23 cellular contexts compared by ENCODE assay signal in genomic region chr20:20023395-20023794, GRCh38. TPM values are rescaled to one million over a fixed set of nuclear protein-coding genes. Genes with fewer than 3 reads are reported as not detected.
A peak's percentile ranks its signal among the peaks of the same experiment; 100 is the strongest.
DNase-seq lines count a peak whose midpoint lies in the region; ATAC-seq, FAIRE-seq and TF ChIP-seq lines count a peak whose summit lies in the region.
"Had no signal": no experiment of that assay in that cellular context is flagged by ENCODE, and none has a peak within 500 bp of the region (broad histone marks: within the 10 kb centered on the region; RNA-seq: fewer than 3 reads in every experiment).

No MANE protein-coding gene starts in this region.

- H3K79me2 ChIP-seq in HepG2 (ENCODE audit: insufficient read depth, low read length), result peaks cover 87% of the 10 kb centered on the region

- intact Hi-C loops in activated CD4-positive, alpha-beta T cell treated with anti-CD3 and anti-CD28 coated beads for 36 hours (cut with DNase I, micrococcal nuclease), result no loop called here
- intact Hi-C loops in activated CD4-positive, alpha-beta T cell treated with anti-CD3 and anti-CD28 coated beads, Interleukin-2, amount 10 ng/mL, durations not matched to agents 24 days and 14 days (cut with micrococcal nuclease), result no loop called here
- intact Hi-C loops in HepG2 (cut with micrococcal nuclease; ENCODE audit: unreplicated experiment) (no loop called here), right lobe of liver (cut with DNase I) (no loop called here)

- no peak overlapping the region for H2AFZ ChIP-seq in HepG2 (ENCODE audit: low read length)

- H3K27me3 Mint-ChIP-seq in activated CD4-positive, alpha-beta T cell treated with anti-CD3 and anti-CD28 coated beads for 36 hours, result no peaks in the 10 kb centered on the region
- H3K27me3 Mint-ChIP-seq in activated CD4-positive, alpha-beta T cell treated with anti-CD3 and anti-CD28 coated beads, Interleukin-2, amount 10 ng/mL, durations not matched to agents 24 days and 14 days, result no peaks in the 10 kb centered on the region
- no peaks in the 10 kb centered on the region for H3K27me3 Mint-ChIP-seq in activated naive CD8-positive, alpha-beta T cell treated with anti-CD3 and anti-CD28 coated beads for 36 hours
- H3K27me3 Mint-ChIP-seq: CD8-positive, alpha-beta memory T cell; IgD-negative memory B cell had no signal

- H3K9me3 Mint-ChIP-seq in activated CD4-positive, alpha-beta T cell treated with anti-CD3 and anti-CD28 coated beads for 36 hours (ENCODE audit: low read depth), result no peaks in the 10 kb centered on the region
- H3K9me3 Mint-ChIP-seq in activated CD4-positive, alpha-beta T cell treated with anti-CD3 and anti-CD28 coated beads, Interleukin-2, amount 10 ng/mL, durations not matched to agents 24 days and 14 days, result no peaks in the 10 kb centered on the region
- H3K9me3 Mint-ChIP-seq in activated naive CD8-positive, alpha-beta T cell treated with anti-CD3 and anti-CD28 coated beads for 36 hours, result no peaks in the 10 kb centered on the region
- H3K9me3 Mint-ChIP-seq: CD8-positive, alpha-beta memory T cell; IgD-negative memory B cell had no signal

- no peak for ATAC-seq in activated CD4-positive, alpha-beta T cell treated with anti-CD3 and anti-CD28 coated beads for 36 hours
- ATAC-seq in HepG2 (no peak), right lobe of liver (no peak)
- ATAC-seq: PC-3 had no signal

- CTCF ChIA-PET in activated CD4-positive, alpha-beta T cell treated with anti-CD3 and anti-CD28 coated beads for 36 hours (lab: Charles Lee), result interaction anchor here (0.6 kb wide), 1 partner anchor 23 kb away, joined by 3 read pairs; no protein-coding TSS in a partner anchor
- CTCF ChIA-PET in HepG2 (lab: Yijun Ruan, JAX; ENCODE audit: low intra/inter-chr PET ratio, low total read pairs), result no interaction called here

- H3K4me1 Mint-ChIP-seq in activated CD4-positive, alpha-beta T cell treated with anti-CD3 and anti-CD28 coated beads for 36 hours, result peaks cover 55% of the 10 kb centered on the region
- peaks cover 42% of the 10 kb centered on the region for H3K4me1 Mint-ChIP-seq in activated CD4-positive, alpha-beta T cell treated with anti-CD3 and anti-CD28 coated beads, Interleukin-2, amount 10 ng/mL, durations not matched to agents 24 days and 14 days
- peaks cover 63% of the 10 kb centered on the region for H3K4me1 Mint-ChIP-seq in activated naive CD8-positive, alpha-beta T cell treated with anti-CD3 and anti-CD28 coated beads for 36 hours

- in situ Hi-C loops in HepG2 (cut with HindIII; ENCODE audit: extremely low pct_ligation_motif_present, low pct_unique_long_range_greater_than_20kb), result no loop called here

- TF ChIP-seq POLR2A in HepG2 (IDR thresholded peaks at IDR 0.05; ENCODE audit: insufficient read depth in 1 of 2, low read depth in 2 of 2, low read length in 2 of 2), result no peak
- TF ChIP-seq POLR2A in right lobe of liver (IDR thresholded peaks at IDR 0.05), result no peak

- H3K9me3 ChIP-seq in HepG2 (ENCODE audit: low read length), result no peaks in the 10 kb centered on the region
- no peaks in the 10 kb centered on the region for H3K9me3 ChIP-seq in right lobe of liver
- H3K9me3 ChIP-seq: BLaER1 treated with 17β-estradiol and CSF1 and Interleukin-3, amounts not matched to agents 10 nM and 100 nM had no signal

- H3K27ac ChIP-seq in HepG2 (ENCODE audit: extremely low read length, insufficient read depth, low read length), result no peak overlapping the region
- no peak overlapping the region for H3K27ac ChIP-seq in right lobe of liver

- H3K4me3 ChIP-seq in HepG2 (replicated peaks in 1 of 3; ENCODE audit: insufficient read depth in 1 of 3, low read depth in 2 of 3, low read length in 3 of 3), result no peak overlapping the region
- H3K4me3 ChIP-seq in right lobe of liver, result no peak overlapping the region
- H3K4me3 ChIP-seq: BLaER1 treated with 17β-estradiol and CSF1 and Interleukin-3, amounts not matched to agents 10 nM and 100 nM had no signal

- H3K4me1 ChIP-seq in HepG2 (ENCODE audit: insufficient read depth, low read length), result peaks cover 35% of the 10 kb centered on the region
- H3K4me1 ChIP-seq in right lobe of liver, result peaks cover 0 to 17% (median 6%) of the 10 kb centered on the region in 4 donors

- peak overlapping the region; percentile 4 for H3K27ac Mint-ChIP-seq in activated CD4-positive, alpha-beta T cell treated with anti-CD3 and anti-CD28 coated beads for 36 hours
- no peak overlapping the region for H3K27ac Mint-ChIP-seq in activated CD4-positive, alpha-beta T cell treated with anti-CD3 and anti-CD28 coated beads, Interleukin-2, amount 10 ng/mL, durations not matched to agents 24 days and 14 days
- H3K27ac Mint-ChIP-seq in activated naive CD8-positive, alpha-beta T cell treated with anti-CD3 and anti-CD28 coated beads for 36 hours, result peak overlapping the region; percentile 10

- no peak for TF ChIP-seq RAD21 in HepG2 (CRISPR knock-in tag; IDR thresholded peaks at IDR 0.05)

- peaks cover 11 to 72% of the 10 kb centered on the region in 2 experiments for H3K36me3 ChIP-seq in HepG2 (replicated peaks in 1 of 2; ENCODE audit: control insufficient read depth in 1 of 2, insufficient read depth in 2 of 2, low read length in 2 of 2)
- H3K36me3 ChIP-seq in right lobe of liver, result peaks cover 0 to 18% (median 6%) of the 10 kb centered on the region in 4 donors

- POLR2A ChIA-PET in activated CD4-positive, alpha-beta T cell treated with anti-CD3 and anti-CD28 coated beads for 36 hours (lab: Charles Lee), result no interaction called here
- POLR2A ChIA-PET in HepG2 (lab: Yijun Ruan, JAX), result no interaction called here

- H3K27me3 ChIP-seq in HepG2 (ENCODE audit: control insufficient read depth in 1 of 2, insufficient read depth in 2 of 2, low read length in 2 of 2) (no peaks in the 10 kb centered on the region), right lobe of liver (no peaks in the 10 kb centered on the region)
- H3K27me3 ChIP-seq: BLaER1 treated with 17β-estradiol and CSF1 and Interleukin-3, amounts not matched to agents 10 nM and 100 nM had no signal

- TF ChIP-seq EP300 in HepG2 (IDR thresholded peaks at IDR 0.05; ENCODE audit: low read depth in 2 of 2, low read length in 2 of 2) (no peak), HepG2 (CRISPR knock-in tag; IDR thresholded peaks at IDR 0.05; ENCODE audit: borderline replicate concordance) (no peak)

- H3K36me3 Mint-ChIP-seq in activated CD4-positive, alpha-beta T cell treated with anti-CD3 and anti-CD28 coated beads for 36 hours (ENCODE audit: low read depth), result peaks cover 39% of the 10 kb centered on the region
- peaks cover 36% of the 10 kb centered on the region for H3K36me3 Mint-ChIP-seq in activated CD4-positive, alpha-beta T cell treated with anti-CD3 and anti-CD28 coated beads, Interleukin-2, amount 10 ng/mL, durations not matched to agents 24 days and 14 days (ENCODE audit: low read depth)
- peaks cover 32% of the 10 kb centered on the region for H3K36me3 Mint-ChIP-seq in activated naive CD8-positive, alpha-beta T cell treated with anti-CD3 and anti-CD28 coated beads for 36 hours

- no peak for DNase-seq in activated CD4-positive, alpha-beta T cell treated with anti-CD3 and anti-CD28 coated beads for 36 hours
- DNase-seq in activated CD4-positive, alpha-beta T cell treated with anti-CD3 and anti-CD28 coated beads, Interleukin-2, amount 10 ng/mL, durations not matched to agents 24 days and 14 days, result no peak
- DNase-seq in HepG2 (ENCODE audit: low spot score) (no peak), right lobe of liver (no peak), GM03348 (ENCODE audit: low spot score) (no peak), NK-92 (lab: John Stamatoyannopoulos, UW; ENCODE audit: unreplicated experiment) (no peak)
- no peak for DNase-seq in activated naive CD8-positive, alpha-beta T cell treated with anti-CD3 and anti-CD28 coated beads for 36 hours
- no peak for DNase-seq in stimulated activated CD4-positive, alpha-beta T cell treated with anti-CD3 and anti-CD28 coated beads, Interleukin-12 subunit alpha, Interleukin-12 subunit beta, amount 100 ng/mL, for 4 hours
- DNase-seq: 8988T; Calu3; CD8-positive, alpha-beta memory T cell; Karpas-422; NCI-H1048; NCI-H1417 treated with DMSO at 0.1 percent for 48 hours; NCI-H187; NCI-H446; NCI-H526; PC-3; Right ventricle myocardium superior had no signal

- FAIRE-seq in HepG2 (lab: Jason Lieb, UNC), result no peak
- FAIRE-seq: G401.6, GM19239 had no signal

- TF ChIP-seq CTCF in HepG2 (CRISPR knock-in tag; IDR thresholded peaks at IDR 0.05) (no peak), right lobe of liver (IDR thresholded peaks at IDR 0.05) (no peak)

- peaks cover 2% of the 10 kb centered on the region for H4K20me1 ChIP-seq in HepG2 (ENCODE audit: insufficient read depth, low read length)

- no TSS peak for BruUV-seq in HepG2 (replicated peaks; lab: Mats Ljungman, UMichigan)

- H3K9ac ChIP-seq in HepG2 (ENCODE audit: insufficient read depth, low read depth, low read length), result no peak overlapping the region

- H3K4me2 ChIP-seq in HepG2 (ENCODE audit: low read depth, low read length), result no peak overlapping the region

- H3K4me3 Mint-ChIP-seq in activated CD4-positive, alpha-beta T cell treated with anti-CD3 and anti-CD28 coated beads for 36 hours, result no peak overlapping the region
- no peak overlapping the region for H3K4me3 Mint-ChIP-seq in activated CD4-positive, alpha-beta T cell treated with anti-CD3 and anti-CD28 coated beads, Interleukin-2, amount 10 ng/mL, durations not matched to agents 24 days and 14 days
- no peak overlapping the region for H3K4me3 Mint-ChIP-seq in activated naive CD8-positive, alpha-beta T cell treated with anti-CD3 and anti-CD28 coated beads for 36 hours
- H3K4me3 Mint-ChIP-seq: CD8-positive, alpha-beta memory T cell; IgD-negative memory B cell had no signal

- over 99% methylated on average over 3 of the region's 3 CpGs for WGBS in HepG2 (ENCODE audit: low lambda C conversion rate)
- 90% methylated on average over 3 of the region's 3 CpGs for WGBS in right lobe of liver (ENCODE audit: insufficient coverage, low coverage, low lambda C conversion rate, missing lambda C conversion rate)

RNA-seq across cellular contexts. Expression of gene NAA20, which starts 6.2 kb away (rescaled TPM):
- total RNA-seq in activated CD4-positive, alpha-beta T cell treated with anti-CD3 and anti-CD28 coated beads for 36 hours, result 10 to 100 TPM; 58.6 to 88.7 TPM
- 85.4 and 96.4 TPM in 2 replicates for total RNA-seq in activated CD4-positive, alpha-beta T cell treated with anti-CD3 and anti-CD28 coated beads, Interleukin-2, amount 10 ng/mL, durations not matched to agents 24 days and 14 days
- 82.8 and 114 TPM in 2 replicates for total RNA-seq in HepG2 (2016; rRNA removed; fragmentation: Illumina TruSeq; extraction: Trizol)
- 21.7 and 25.6 TPM in 2 replicates for total RNA-seq in HepG2 (2016; cell fraction: cytosol; rRNA removed; fragmentation: Illumina TruSeq; extraction: Trizol; ENCODE audit: low read depth)
- total RNA-seq in HepG2 (2016; cell fraction: insoluble cytoplasmic fraction; rRNA removed; fragmentation: Illumina TruSeq; extraction: Trizol), result 86.7 and 113 TPM in 2 replicates
- total RNA-seq in HepG2 (2016; cell fraction: membrane; rRNA removed; fragmentation: Illumina TruSeq; extraction: Trizol), result 37.5 and 43.6 TPM in 2 replicates
- total RNA-seq in HepG2 (2016; cell fraction: nucleus; rRNA removed; fragmentation: Illumina TruSeq; extraction: Trizol), result 54.4 and 60.1 TPM in 2 replicates
- polyA plus RNA-seq in HepG2 (2011; rRNA removed), result 62.9 and 81.9 TPM in 2 replicates
- 50.7 and 67.7 TPM in 2 replicates for polyA plus RNA-seq in HepG2 (2011; cell fraction: cytosol; rRNA removed)
- 23.7 and 25.9 TPM in 2 replicates for polyA plus RNA-seq in HepG2 (2011; cell fraction: nucleus; rRNA removed)
- 95.6 and 106 TPM in 2 replicates for polyA plus RNA-seq in HepG2 (2012)
- 28.8 and 29.8 TPM in 2 replicates for polyA plus RNA-seq in HepG2 (2016; cell fraction: cytosol; fragmentation: Illumina TruSeq; extraction: Trizol; ENCODE audit: low read depth)
- polyA plus RNA-seq in HepG2 (2016; cell fraction: insoluble cytoplasmic fraction; fragmentation: Illumina TruSeq; extraction: Trizol; ENCODE audit: low read depth), result 148 and 163 TPM in 2 replicates
- polyA plus RNA-seq in HepG2 (2016; cell fraction: membrane; fragmentation: Illumina TruSeq; extraction: Trizol; ENCODE audit: low read depth), result 36.9 and 37.4 TPM in 2 replicates
- 119 and 123 TPM in 2 replicates for polyA plus RNA-seq in HepG2 (2016; cell fraction: nucleus; fragmentation: Illumina TruSeq; extraction: Trizol; ENCODE audit: insufficient read depth, low read depth)
- polyA minus RNA-seq in HepG2 (2011; rRNA and poly(A)+ RNA removed; ENCODE audit: low replicate concordance), result 14.8 and 29.0 TPM in 2 replicates
- 25.5 and 28.8 TPM in 2 replicates for polyA minus RNA-seq in HepG2 (2011; cell fraction: cytosol; rRNA and poly(A)+ RNA removed)
- polyA minus RNA-seq in HepG2 (2011; cell fraction: nucleus; rRNA and poly(A)+ RNA removed), result 45.3 and 48.5 TPM in 2 replicates
- 10 to 100 TPM; 34.0 to 48.0 (median 41.7) TPM for total RNA-seq in right lobe of liver
- total RNA-seq in activated naive CD8-positive, alpha-beta T cell treated with anti-CD3 and anti-CD28 coated beads for 36 hours, result 100 to 1,000 TPM; 116 to 118 TPM

RNA-seq across cellular contexts. Expression of gene CRNKL1, which starts 28.9 kb away (rescaled TPM):
- total RNA-seq in activated CD4-positive, alpha-beta T cell treated with anti-CD3 and anti-CD28 coated beads for 36 hours, result 10 to 100 TPM; 19.9 to 22.2 TPM
- total RNA-seq in activated CD4-positive, alpha-beta T cell treated with anti-CD3 and anti-CD28 coated beads, Interleukin-2, amount 10 ng/mL, durations not matched to agents 24 days and 14 days, result 22.7 and 25.1 TPM in 2 replicates
- total RNA-seq in HepG2 (2016; rRNA removed; fragmentation: Illumina TruSeq; extraction: Trizol) (64.5 and 103 TPM in 2 replicates), right lobe of liver (10 to 100 TPM in 1 of 6 experiments, 1 to 10 TPM in 5; 5.5 to 13.2 (median 7.2) TPM)
- 8.3 and 8.7 TPM in 2 replicates for total RNA-seq in HepG2 (2016; cell fraction: cytosol; rRNA removed; fragmentation: Illumina TruSeq; extraction: Trizol; ENCODE audit: low read depth)
- 62.9 and 102 TPM in 2 replicates for total RNA-seq in HepG2 (2016; cell fraction: insoluble cytoplasmic fraction; rRNA removed; fragmentation: Illumina TruSeq; extraction: Trizol)
- total RNA-seq in HepG2 (2016; cell fraction: membrane; rRNA removed; fragmentation: Illumina TruSeq; extraction: Trizol), result 16.0 and 23.6 TPM in 2 replicates
- 44.4 and 50.7 TPM in 2 replicates for total RNA-seq in HepG2 (2016; cell fraction: nucleus; rRNA removed; fragmentation: Illumina TruSeq; extraction: Trizol)
- polyA plus RNA-seq in HepG2 (2011; rRNA removed), result 10.8 and 12.3 TPM in 2 replicates
- 7.1 and 10.7 TPM in 2 replicates for polyA plus RNA-seq in HepG2 (2011; cell fraction: cytosol; rRNA removed)
- polyA plus RNA-seq in HepG2 (2011; cell fraction: nucleus; rRNA removed), result 7.0 and 7.9 TPM in 2 replicates
- polyA plus RNA-seq in HepG2 (2012), result 24.5 and 37.7 TPM in 2 replicates
- 4.5 and 4.7 TPM in 2 replicates for polyA plus RNA-seq in HepG2 (2016; cell fraction: cytosol; fragmentation: Illumina TruSeq; extraction: Trizol; ENCODE audit: low read depth)
- polyA plus RNA-seq in HepG2 (2016; cell fraction: insoluble cytoplasmic fraction; fragmentation: Illumina TruSeq; extraction: Trizol; ENCODE audit: low read depth), result 69.8 and 72.6 TPM in 2 replicates
- 7.0 and 7.5 TPM in 2 replicates for polyA plus RNA-seq in HepG2 (2016; cell fraction: membrane; fragmentation: Illumina TruSeq; extraction: Trizol; ENCODE audit: low read depth)
- 51.1 and 58.0 TPM in 2 replicates for polyA plus RNA-seq in HepG2 (2016; cell fraction: nucleus; fragmentation: Illumina TruSeq; extraction: Trizol; ENCODE audit: insufficient read depth, low read depth)
- 5.1 and 9.0 TPM in 2 replicates for polyA minus RNA-seq in HepG2 (2011; rRNA and poly(A)+ RNA removed; ENCODE audit: low replicate concordance)
- 17.9 and 18.2 TPM in 2 replicates for polyA minus RNA-seq in HepG2 (2011; cell fraction: cytosol; rRNA and poly(A)+ RNA removed)
- polyA minus RNA-seq in HepG2 (2011; cell fraction: nucleus; rRNA and poly(A)+ RNA removed), result 46.4 and 51.1 TPM in 2 replicates
- 10 to 100 TPM; 26.7 to 28.8 TPM for total RNA-seq in activated naive CD8-positive, alpha-beta T cell treated with anti-CD3 and anti-CD28 coated beads for 36 hours

RNA-seq across cellular contexts. Expression of gene CFAP61, which starts 28.9 kb away (rescaled TPM):
- total RNA-seq in activated CD4-positive, alpha-beta T cell treated with anti-CD3 and anti-CD28 coated beads for 36 hours, result under 1 TPM; 0.39 to 0.51 TPM
- total RNA-seq in activated CD4-positive, alpha-beta T cell treated with anti-CD3 and anti-CD28 coated beads, Interleukin-2, amount 10 ng/mL, durations not matched to agents 24 days and 14 days, result not detected in 2 replicates
- total RNA-seq in HepG2 (2016; rRNA removed; fragmentation: Illumina TruSeq; extraction: Trizol), result 0.27 TPM in 1 of 2 replicates, not detected in the other
- total RNA-seq in HepG2 (2016; cell fraction: cytosol; rRNA removed; fragmentation: Illumina TruSeq; extraction: Trizol; ENCODE audit: low read depth), result not detected in 2 replicates
- 0.24 TPM in 1 of 2 replicates, not detected in the other for total RNA-seq in HepG2 (2016; cell fraction: insoluble cytoplasmic fraction; rRNA removed; fragmentation: Illumina TruSeq; extraction: Trizol)
- total RNA-seq in HepG2 (2016; cell fraction: membrane; rRNA removed; fragmentation: Illumina TruSeq; extraction: Trizol), result not detected in 2 replicates
- 1.0 TPM in 1 of 2 replicates, not detected in the other for total RNA-seq in HepG2 (2016; cell fraction: nucleus; rRNA removed; fragmentation: Illumina TruSeq; extraction: Trizol)
- not detected in 2 replicates for polyA plus RNA-seq in HepG2 (2011; rRNA removed)
- 0.12 and 0.17 TPM in 2 replicates for polyA plus RNA-seq in HepG2 (2011; cell fraction: cytosol; rRNA removed)
- polyA plus RNA-seq in HepG2 (2011; cell fraction: nucleus; rRNA removed), result 0.50 TPM in 1 of 2 replicates, not detected in the other
- 0.12 TPM in 1 of 2 replicates, not detected in the other for polyA plus RNA-seq in HepG2 (2012)
- not detected in 2 replicates for polyA plus RNA-seq in HepG2 (2016; cell fraction: cytosol; fragmentation: Illumina TruSeq; extraction: Trizol; ENCODE audit: low read depth)
- not detected in 2 replicates for polyA plus RNA-seq in HepG2 (2016; cell fraction: insoluble cytoplasmic fraction; fragmentation: Illumina TruSeq; extraction: Trizol; ENCODE audit: low read depth)
- polyA plus RNA-seq in HepG2 (2016; cell fraction: membrane; fragmentation: Illumina TruSeq; extraction: Trizol; ENCODE audit: low read depth), result not detected in 2 replicates
- polyA plus RNA-seq in HepG2 (2016; cell fraction: nucleus; fragmentation: Illumina TruSeq; extraction: Trizol; ENCODE audit: insufficient read depth, low read depth), result 0.77 TPM in 1 of 2 replicates, not detected in the other
- polyA minus RNA-seq in HepG2 (2011; rRNA and poly(A)+ RNA removed; ENCODE audit: low replicate concordance), result not detected in 2 replicates
- not detected in 2 replicates for polyA minus RNA-seq in HepG2 (2011; cell fraction: cytosol; rRNA and poly(A)+ RNA removed)
- 0.64 TPM in 1 of 2 replicates, not detected in the other for polyA minus RNA-seq in HepG2 (2011; cell fraction: nucleus; rRNA and poly(A)+ RNA removed)
- not detected for total RNA-seq in right lobe of liver
- not detected for total RNA-seq in activated naive CD8-positive, alpha-beta T cell treated with anti-CD3 and anti-CD28 coated beads for 36 hours
- total RNA-seq: Calu3; CD8-positive, alpha-beta memory T cell; PC-3 had no signal
- polyA plus RNA-seq: CD8-positive, alpha-beta memory T cell; IgD-negative memory B cell had no signal
